In genomic region chr1:169784102-169784501, GRCh38 we compare ENCODE assay signal across 1 cellular context.
TF ChIP-seq lines count a peak whose summit lies in the region.

No MANE protein-coding gene starts in this region.

TF ChIP-seq in GM23338, 12 proteins besides CTCF, POLR2A, EP300 and RAD21 (continued from another document):
- TF ChIP-seq ETS1 (IDR thresholded peaks at IDR 0.05): no peak
- TF ChIP-seq ZNF114 (CRISPR knock-in tag; IDR thresholded peaks at IDR 0.05): no peak
- no peak for TF ChIP-seq ZNF462 (CRISPR knock-in tag; IDR thresholded peaks at IDR 0.05)
- no peak for TF ChIP-seq JUNB (IDR thresholded peaks at IDR 0.05; ENCODE audit: unreplicated experiment)
- TF ChIP-seq POLR2AphosphoS5 (IDR thresholded peaks at IDR 0.05; ENCODE audit: low read depth): no peak
- no peak for TF ChIP-seq NANOG (IDR thresholded peaks at IDR 0.05; ENCODE audit: borderline replicate concordance)
